In the genomic region with DNA sequence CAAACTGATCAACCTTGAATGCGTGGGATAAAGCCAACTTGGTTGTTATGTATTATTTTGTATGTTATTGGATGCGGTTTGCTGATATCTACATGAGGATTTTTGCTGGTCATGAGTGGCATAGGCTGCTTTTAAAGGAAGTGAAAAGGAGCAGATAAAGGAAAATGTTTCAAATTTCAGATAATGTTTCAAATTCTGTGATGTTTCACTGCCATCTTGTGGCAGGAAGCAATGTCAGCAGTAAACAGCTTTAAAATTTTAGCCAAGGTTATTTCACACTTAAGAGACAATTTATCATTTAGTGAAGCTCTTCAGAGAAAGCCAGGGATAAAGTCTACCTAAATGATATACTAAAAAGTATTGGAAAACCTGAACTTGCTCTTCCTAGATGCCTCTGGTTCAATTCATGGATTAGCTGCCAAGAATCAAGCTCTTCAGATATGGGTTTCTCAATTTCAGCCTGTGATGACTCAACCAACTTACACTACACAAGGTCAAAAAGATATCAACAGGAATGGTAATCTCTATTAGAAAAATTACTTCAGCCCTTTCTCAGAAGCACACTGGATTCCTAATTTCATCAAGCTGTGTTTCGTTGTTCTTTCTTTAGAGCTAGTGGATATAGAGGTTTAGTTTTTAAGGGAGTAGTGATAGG, we compare ENCODE assay signal across 9 cellular contexts.
A peak's percentile ranks its signal among the peaks of the same experiment; 100 is the strongest.
DNase-seq lines count a peak whose midpoint lies in the region; ATAC-seq, FAIRE-seq and TF ChIP-seq lines count a peak whose summit lies in the region.
"Had no signal": no experiment of that assay in that cellular context is flagged by ENCODE, and none has a peak within 500 bp of the region (broad histone marks: within the 10 kb centered on the region; RNA-seq: fewer than 3 reads in every experiment).

No MANE protein-coding gene starts in this region.

- DNase-seq in Caco-2 (no peak), KBM-7 (peak; percentile 39), astrocyte of the cerebellum (ENCODE audit: low read depth) (peak; percentile 11), kidney (no peak), SKM-1 treated with dmso at 0.1 percent for 144 hours (lab: John Stamatoyannopoulos, UW; ENCODE audit: unreplicated experiment) (no peak)
- DNase-seq in activated CD4-positive, CD25-positive, alpha-beta regulatory T cell (lab: John Stamatoyannopoulos, UW): no peak
- no peak for DNase-seq in activated T-cell treated with anti-CD3 and anti-CD28 coated beads, Interleukin-2, amount 50 U/mL, for 24 hours

- ATAC-seq in HG02798 (IDR thresholded peaks at IDR 0.05; ENCODE audit: poor library complexity, unreplicated experiment): no peak

- H3K9me3 ChIP-seq in Caco-2: no peaks in the 10 kb centered on the region
- H3K9me3 ChIP-seq in kidney (ENCODE audit: control insufficient read depth in 1 of 2, low read length in 2 of 2): no peaks in the 10 kb centered on the region

- no peak overlapping the region for H3K9ac ChIP-seq in kidney (ENCODE audit: low read length in 2 of 2)

- H3K36me3 ChIP-seq in Caco-2 (ENCODE audit: control insufficient read depth, insufficient read depth, low read length) (peaks cover 2% of the 10 kb centered on the region), kidney (ENCODE audit: control insufficient read depth in 1 of 2, insufficient read depth in 2 of 2, low read length in 2 of 2) (peaks cover 10 to 11% of the 10 kb centered on the region in 2 donors)

- no peaks in the 10 kb centered on the region for H3K4me1 ChIP-seq in Caco-2
- H3K4me1 ChIP-seq in kidney (ENCODE audit: control insufficient read depth in 1 of 2, insufficient read depth in 1 of 2, low read depth in 1 of 2, low read length in 2 of 2): no peaks in the 10 kb centered on the region

- H3K4me1 Mint-ChIP-seq in Caco-2 (ENCODE audit: low read depth, unreplicated experiment): no peaks in the 10 kb centered on the region
- no peaks in the 10 kb centered on the region for H3K4me1 Mint-ChIP-seq in activated T-cell treated with anti-CD3 and anti-CD28 coated beads, Interleukin-2, amount 50 U/mL, for 24 hours (ENCODE audit: low read depth)
- H3K4me1 Mint-ChIP-seq: IgD-negative memory B cell had no signal

- H3K9me3 Mint-ChIP-seq in Caco-2 (ENCODE audit: unreplicated experiment): no peaks in the 10 kb centered on the region
- no peaks in the 10 kb centered on the region for H3K9me3 Mint-ChIP-seq in activated T-cell treated with anti-CD3 and anti-CD28 coated beads, Interleukin-2, amount 50 U/mL, for 24 hours
- H3K9me3 Mint-ChIP-seq: IgD-negative memory B cell had no signal

- POLR2A ChIA-PET in Caco-2 (lab: Charles Lee): interaction anchor here (0.6 kb wide), 1 partner anchor 119 kb away, joined by 3 read pairs; no protein-coding TSS in a partner anchor

- CTCF ChIA-PET in Caco-2 (lab: Charles Lee): interaction anchor here (0.7 to 1.8 kb wide), 12 partner anchors 12 to 647 kb away, joined by 3 to 9 read pairs (median 4); a partner anchor contains a TSS

- no TSS peak for BruUV-seq in Caco-2 (replicated peaks; lab: Mats Ljungman, UMichigan)

- FAIRE-seq in kidney (lab: Jason Lieb, UNC): no peak

- peaks cover 66% of the 10 kb centered on the region for H3K36me3 Mint-ChIP-seq in Caco-2 (ENCODE audit: insufficient read depth, unreplicated experiment)
- peaks cover 88% of the 10 kb centered on the region for H3K36me3 Mint-ChIP-seq in activated T-cell treated with anti-CD3 and anti-CD28 coated beads, Interleukin-2, amount 50 U/mL, for 24 hours (ENCODE audit: low read depth)

- peak; percentile 48 to 75 for TF ChIP-seq CTCF in Caco-2 (IDR thresholded peaks at IDR 0.05; ENCODE audit: insufficient read depth in 1 of 2, low read depth in 1 of 2, low read length in 1 of 2, severe bottlenecking in 1 of 2, unreplicated experiment in 1 of 2)
- peak; percentile 61 for TF ChIP-seq CTCF in astrocyte of the cerebellum (IDR thresholded peaks at IDR 0.05; ENCODE audit: low read depth, low read length, missing control alignments)
- TF ChIP-seq CTCF in kidney (IDR thresholded peaks at IDR 0.05; ENCODE audit: borderline replicate concordance, extremely low read depth, insufficient read depth): peak; percentile 56

- H3K27me3 Mint-ChIP-seq in Caco-2 (ENCODE audit: insufficient read depth, unreplicated experiment): no peaks in the 10 kb centered on the region
- no peaks in the 10 kb centered on the region for H3K27me3 Mint-ChIP-seq in activated T-cell treated with anti-CD3 and anti-CD28 coated beads, Interleukin-2, amount 50 U/mL, for 24 hours
- H3K27me3 Mint-ChIP-seq: IgD-negative memory B cell had no signal

- H3K27ac Mint-ChIP-seq in Caco-2 (ENCODE audit: unreplicated experiment): no peak overlapping the region
- no peak overlapping the region for H3K27ac Mint-ChIP-seq in activated T-cell treated with anti-CD3 and anti-CD28 coated beads, Interleukin-2, amount 50 U/mL, for 24 hours
- H3K27ac Mint-ChIP-seq: IgD-negative memory B cell had no signal

- intact Hi-C loops in Caco-2 (cut with micrococcal nuclease; ENCODE audit: unreplicated experiment) (no loop called here), kidney (cut with DNase I) (no loop called here)

- no peak overlapping the region for H3K27ac ChIP-seq in kidney (ENCODE audit: low read depth in 2 of 2, low read length in 2 of 2)

- no peak overlapping the region for H3K4me3 Mint-ChIP-seq in Caco-2 (ENCODE audit: unreplicated experiment)
- no peak overlapping the region for H3K4me3 Mint-ChIP-seq in activated T-cell treated with anti-CD3 and anti-CD28 coated beads, Interleukin-2, amount 50 U/mL, for 24 hours
- H3K4me3 Mint-ChIP-seq: IgD-negative memory B cell had no signal

- no peaks in the 10 kb centered on the region for H3K27me3 ChIP-seq in Caco-2 (replicated peaks; ENCODE audit: control insufficient read depth, insufficient read depth, low read length)

- in situ Hi-C loops in KBM-7 (cut with MboI; ENCODE audit: low pct_unique_long_range_greater_than_20kb, low sequenced_read_pairs): loop anchor here (25.0 kb wide), 1 partner anchor 628 kb away; a partner anchor contains a TSS
- in situ Hi-C loops in astrocyte of the cerebellum (cut with HindIII; ENCODE audit: low sequenced_read_pairs): no loop called here

- H3K4me3 ChIP-seq in Caco-2 (ENCODE audit: low read depth, low read length) (no peak overlapping the region), astrocyte of the cerebellum (ENCODE audit: low read depth, low read length) (no peak overlapping the region), kidney (ENCODE audit: low read length in 2 of 2) (no peak overlapping the region)

Comparison
In these comparisons a context has a peak if more than half of its experiments do, and no peak if none do; other contexts are left out.
1. DNase-seq: peak in KBM-7 (single experiment) and astrocyte of the cerebellum (single experiment); none in Caco-2 (0 of 2), kidney (single experiment), activated CD4-positive, CD25-positive, alpha-beta regulatory T cell (0 of 4), SKM-1 treated with dmso at 0.1 percent for 144 hours (single experiment) and activated T-cell treated with anti-CD3 and anti-CD28 coated beads, Interleukin-2, amount 50 U/mL, for 24 hours (single experiment).
2. Peak in every context shown above with its lines, with median percentiles within 50 percentile points of each other: CTCF ChIP-seq.